Comparison of ENCODE assay signal across 20 cellular contexts in genomic region chr16:88345031-88345942, GRCh38. TPM values are rescaled to one million over a fixed set of nuclear protein-coding genes. Genes with fewer than 3 reads are reported as not detected.
"Had no signal": no experiment of that assay in that cellular context is flagged by ENCODE, and none has a peak within 500 bp of the region (broad histone marks: within the 10 kb centered on the region; RNA-seq: fewer than 3 reads in every experiment).

No MANE protein-coding gene starts in this region.

- H3K4me1 ChIP-seq: body of pancreas had no signal

- H3K27ac Mint-ChIP-seq: activated CD4-positive, alpha-beta memory T cell treated with anti-CD3 and anti-CD28 coated beads, Interleukin-2, amount 10 ng/mL, durations not matched to agents 7 days and 5 days; activated CD4-positive, alpha-beta T cell treated with anti-CD3 and anti-CD28 coated beads, Interleukin-2, amount 10 ng/mL, durations not matched to agents 24 days and 14 days; activated naive CD4-positive, alpha-beta T cell treated with anti-CD3 and anti-CD28 coated beads, Interleukin-2, amount 10 ng/mL, durations not matched to agents 7 days and 5 days; dendritic cell treated with granulocyte-macrophage colony-stimulating factor and Interleukin-4, amounts not matched to agents 40 ng/mL and 50 ng/mL, for 4 days; memory B cell; type B pancreatic cell had no signal

- H3K4me3 Mint-ChIP-seq: activated CD4-positive, alpha-beta memory T cell treated with anti-CD3 and anti-CD28 coated beads, Interleukin-2, amount 10 ng/mL, durations not matched to agents 7 days and 5 days; activated CD4-positive, alpha-beta T cell treated with anti-CD3 and anti-CD28 coated beads, Interleukin-2, amount 10 ng/mL, durations not matched to agents 24 days and 14 days; activated naive CD4-positive, alpha-beta T cell treated with anti-CD3 and anti-CD28 coated beads, Interleukin-2, amount 10 ng/mL, durations not matched to agents 7 days and 5 days; dendritic cell treated with granulocyte-macrophage colony-stimulating factor and Interleukin-4, amounts not matched to agents 40 ng/mL and 50 ng/mL, for 4 days; memory B cell; type B pancreatic cell had no signal

- H3K27me3 ChIP-seq: body of pancreas, cardiac muscle cell had no signal

- H3K4me3 ChIP-seq: body of pancreas, cardiac muscle cell, spleen, thoracic aorta had no signal

- H3K9me3 ChIP-seq: body of pancreas had no signal

- H3K36me3 Mint-ChIP-seq: activated naive CD4-positive, alpha-beta T cell treated with anti-CD3 and anti-CD28 coated beads, Interleukin-2, amount 10 ng/mL, durations not matched to agents 7 days and 5 days; type B pancreatic cell had no signal

- ATAC-seq: body of pancreas had no signal

- DNase-seq: activated CD4-positive, alpha-beta memory T cell treated with anti-CD3 and anti-CD28 coated beads, Interleukin-2, amount 10 ng/mL, durations not matched to agents 7 days and 5 days; activated CD4-positive, alpha-beta T cell treated with anti-CD3 and anti-CD28 coated beads, Interleukin-2, amount 10 ng/mL, durations not matched to agents 24 days and 14 days; activated effector memory CD4-positive, alpha-beta T cell treated with anti-CD3 and anti-CD28 coated beads, Interleukin-2, amount 50 U/mL, for 16 hours; activated naive CD4-positive, alpha-beta T cell treated with anti-CD3 and anti-CD28 coated beads, Interleukin-2, amount 10 ng/mL, durations not matched to agents 7 days and 5 days; activated T-cell treated with anti-CD3 and anti-CD28 coated beads for 4 hours; amygdala; body of pancreas; effector CD4-positive, alpha-beta T cell; occipital lobe; spleen; stimulated activated CD4-positive, alpha-beta T cell treated with anti-CD3 and anti-CD28 coated beads, Interleukin-4, amount 100 ng/mL, for 1 hour; stimulated activated naive CD4-positive, alpha-beta T cell; T-helper 1 cell; T-helper 9 cell had no signal

- H3K36me3 ChIP-seq: cardiac muscle cell, spleen, thoracic aorta had no signal

- H3K27ac ChIP-seq: body of pancreas, cardiac muscle cell, spleen, thoracic aorta had no signal

- H3K27me3 Mint-ChIP-seq: activated CD4-positive, alpha-beta memory T cell treated with anti-CD3 and anti-CD28 coated beads, Interleukin-2, amount 10 ng/mL, durations not matched to agents 7 days and 5 days; activated CD4-positive, alpha-beta T cell treated with anti-CD3 and anti-CD28 coated beads, Interleukin-2, amount 10 ng/mL, durations not matched to agents 24 days and 14 days; type B pancreatic cell had no signal

- H3K9me3 Mint-ChIP-seq: dendritic cell treated with granulocyte-macrophage colony-stimulating factor and Interleukin-4, amounts not matched to agents 40 ng/mL and 50 ng/mL, for 4 days had no signal

RNA-seq across cellular contexts. Expression of gene ZNF469, which starts 37.5 kb away (rescaled TPM):
- polyA plus RNA-seq: neural cell had no signal
